Comparison of ENCODE assay signal across 9 cellular contexts in the genomic region with DNA sequence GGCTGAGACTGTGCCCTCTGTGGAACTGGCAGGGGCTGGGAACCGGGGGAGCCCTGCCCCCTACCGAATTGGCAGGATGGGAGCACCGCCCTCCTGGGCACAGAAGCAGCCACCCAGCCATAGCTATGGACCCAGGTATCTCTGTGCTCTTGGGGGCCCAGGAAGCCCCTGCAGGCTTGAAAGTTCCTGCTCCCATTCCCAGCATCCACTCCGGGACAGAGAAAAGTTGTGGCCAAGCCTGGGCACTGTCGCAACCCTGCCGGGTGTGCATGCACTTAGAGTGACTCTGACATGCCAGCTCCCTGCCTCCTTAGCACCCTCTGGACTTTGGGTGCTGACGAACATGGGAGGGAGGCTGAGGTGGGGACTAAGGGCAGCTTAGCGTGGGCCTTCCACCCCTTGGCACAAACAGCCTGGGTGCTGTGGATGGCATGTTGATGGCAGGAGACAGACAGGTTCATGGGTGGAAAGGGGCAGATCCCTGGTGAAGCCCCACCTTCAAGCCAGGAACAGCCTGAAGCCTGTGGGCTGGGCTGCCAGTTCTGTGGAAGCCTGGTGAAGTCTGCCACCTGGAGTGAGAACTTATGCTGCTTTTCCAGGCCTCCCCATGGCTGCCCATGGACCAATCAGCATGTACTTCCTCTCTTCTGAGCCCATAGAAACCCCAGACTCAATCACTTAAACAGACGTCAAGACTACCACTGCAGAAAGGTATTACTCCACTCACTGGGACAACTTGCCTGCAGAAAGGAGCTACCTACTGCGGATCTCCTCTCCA.
"Had no signal": no experiment of that assay in that cellular context is flagged by ENCODE, and none has a peak within 500 bp of the region (broad histone marks: within the 10 kb centered on the region; RNA-seq: fewer than 3 reads in every experiment).

No MANE protein-coding gene starts in this region.

- H3K36me3 Mint-ChIP-seq: activated CD4-positive, alpha-beta memory T cell treated with anti-CD3 and anti-CD28 coated beads for 36 hours; activated naive CD8-positive, alpha-beta T cell treated with anti-CD3 and anti-CD28 coated beads, Interleukin-2, amount 10 ng/mL, durations not matched to agents 7 days and 5 days; naive thymus-derived CD4-positive, alpha-beta T cell had no signal

- H3K27ac Mint-ChIP-seq: activated CD4-positive, alpha-beta memory T cell treated with anti-CD3 and anti-CD28 coated beads for 36 hours; activated naive CD8-positive, alpha-beta T cell treated with anti-CD3 and anti-CD28 coated beads, Interleukin-2, amount 10 ng/mL, durations not matched to agents 7 days and 5 days; naive thymus-derived CD4-positive, alpha-beta T cell; T-helper 2 cell treated with Interferon-gamma antibody and Interleukin-4, amounts not matched to agents 5 μg/mL and 100 μg/mL, for 36 hours had no signal

- H3K4me3 Mint-ChIP-seq: activated CD4-positive, alpha-beta memory T cell treated with anti-CD3 and anti-CD28 coated beads for 36 hours; activated naive CD8-positive, alpha-beta T cell treated with anti-CD3 and anti-CD28 coated beads, Interleukin-2, amount 10 ng/mL, durations not matched to agents 7 days and 5 days; activated T-cell treated with anti-CD3 and anti-CD28 coated beads, Interleukin-2, amount 50 U/mL, for 4 hours; naive thymus-derived CD4-positive, alpha-beta T cell; T-helper 2 cell treated with Interferon-gamma antibody and Interleukin-4, amounts not matched to agents 5 μg/mL and 100 μg/mL, for 36 hours had no signal

- H3K4me1 Mint-ChIP-seq: activated naive CD8-positive, alpha-beta T cell treated with anti-CD3 and anti-CD28 coated beads, Interleukin-2, amount 10 ng/mL, durations not matched to agents 7 days and 5 days; naive thymus-derived CD4-positive, alpha-beta T cell had no signal

- DNase-seq: activated CD4-positive, alpha-beta memory T cell treated with anti-CD3 and anti-CD28 coated beads for 36 hours; activated CD4-positive, CD25-positive, alpha-beta regulatory T cell treated with anti-CD3 and anti-CD28 coated beads, Interleukin-2, amount 50 U/mL, for 72 hours; activated gamma-delta T cell; activated naive CD8-positive, alpha-beta T cell treated with anti-CD3 and anti-CD28 coated beads, Interleukin-2, amount 10 ng/mL, durations not matched to agents 7 days and 5 days; activated T-cell treated with anti-CD3 and anti-CD28 coated beads, Interleukin-2, amount 50 U/mL, for 4 hours; aorta; naive thymus-derived CD4-positive, alpha-beta T cell; right cardiac atrium had no signal

- ATAC-seq: naive thymus-derived CD4-positive, alpha-beta T cell; right cardiac atrium had no signal
